31 cellular contexts compared by ENCODE assay signal in genomic region chr11:61505106-61505505, GRCh38. TPM values are rescaled to one million over a fixed set of nuclear protein-coding genes. Genes with fewer than 3 reads are reported as not detected.
"Had no signal": no experiment of that assay in that cellular context is flagged by ENCODE, and none has a peak within 500 bp of the region (broad histone marks: within the 10 kb centered on the region; RNA-seq: fewer than 3 reads in every experiment).

No MANE protein-coding gene starts in this region.

- H3K36me3 ChIP-seq: ascending aorta, brain microvascular endothelial cell, esophagus muscularis mucosa, gastrocnemius medialis, heart right ventricle had no signal

- H3K9me3 ChIP-seq: ascending aorta, esophagus muscularis mucosa, gastrocnemius medialis, heart right ventricle had no signal

- H3K9me3 Mint-ChIP-seq: activated CD4-positive, alpha-beta T cell treated with anti-CD3 and anti-CD28 coated beads, Interleukin-2, amount 10 ng/mL, durations not matched to agents 7 days and 5 days; activated CD8-positive, alpha-beta T cell treated with anti-CD3 and anti-CD28 coated beads for 36 hours; activated naive CD4-positive, alpha-beta T cell treated with anti-CD3 and anti-CD28 coated beads for 36 hours; activated naive CD4-positive, alpha-beta T cell treated with anti-CD3 and anti-CD28 coated beads, Interleukin-2, amount 50 U/mL, for 24 hours; activated naive CD8-positive, alpha-beta T cell treated with anti-CD3 and anti-CD28 coated beads, Interleukin-2, amount 10 ng/mL, durations not matched to agents 7 days and 5 days; activated T-cell treated with anti-CD3 and anti-CD28 coated beads, Interleukin-2, amount 50 U/mL, for 4 hours; activated T-helper 17 cell treated with anti-CD3 and anti-CD28 coated beads, Interleukin-2, amount 50 U/mL, for 72 hours; effector memory CD8-positive, alpha-beta T cell; T-helper 1 cell treated with Interleukin-12 subunit alpha and Interleukin-12 subunit beta and Interleukin-4 antibody, amounts not matched to agents 30 μg/mL and 1 μg/mL, for 36 hours; WTC11 had no signal

- FAIRE-seq: bronchial epithelial cell, colon, TTC549 had no signal

- H3K4me1 ChIP-seq: foreskin keratinocyte had no signal

- H2AFZ ChIP-seq: hepatocyte had no signal

- H3K4me2 ChIP-seq: hepatocyte had no signal

- ATAC-seq: activated CD8-positive, alpha-beta T cell treated with anti-CD3 and anti-CD28 coated beads for 36 hours; activated T-cell treated with anti-CD3 and anti-CD28 coated beads, Interleukin-2, amount 50 U/mL, for 4 hours; activated T-helper 17 cell treated with anti-CD3 and anti-CD28 coated beads, Interleukin-2, amount 50 U/mL, for 72 hours; effector memory CD8-positive, alpha-beta T cell; gastrocnemius medialis; heart right ventricle; WTC11 had no signal

- H3K4me3 ChIP-seq: ascending aorta, esophagus muscularis mucosa, gastrocnemius medialis, heart right ventricle, hepatocyte had no signal

- H3K4me3 Mint-ChIP-seq: activated CD4-positive, alpha-beta T cell treated with anti-CD3 and anti-CD28 coated beads, Interleukin-2, amount 10 ng/mL, durations not matched to agents 7 days and 5 days; activated CD8-positive, alpha-beta T cell treated with anti-CD3 and anti-CD28 coated beads for 36 hours; activated naive CD4-positive, alpha-beta T cell treated with anti-CD3 and anti-CD28 coated beads for 36 hours; activated naive CD4-positive, alpha-beta T cell treated with anti-CD3 and anti-CD28 coated beads, Interleukin-2, amount 50 U/mL, for 24 hours; activated naive CD8-positive, alpha-beta T cell treated with anti-CD3 and anti-CD28 coated beads, Interleukin-2, amount 10 ng/mL, durations not matched to agents 7 days and 5 days; activated T-cell treated with anti-CD3 and anti-CD28 coated beads, Interleukin-2, amount 50 U/mL, for 4 hours; activated T-helper 17 cell treated with anti-CD3 and anti-CD28 coated beads, Interleukin-2, amount 50 U/mL, for 72 hours; effector memory CD8-positive, alpha-beta T cell; T-helper 1 cell treated with Interleukin-12 subunit alpha and Interleukin-12 subunit beta and Interleukin-4 antibody, amounts not matched to agents 30 μg/mL and 1 μg/mL, for 36 hours; WTC11 had no signal

- H3K27ac Mint-ChIP-seq: activated CD4-positive, alpha-beta T cell treated with anti-CD3 and anti-CD28 coated beads, Interleukin-2, amount 10 ng/mL, durations not matched to agents 7 days and 5 days; activated CD8-positive, alpha-beta T cell treated with anti-CD3 and anti-CD28 coated beads for 36 hours; activated naive CD4-positive, alpha-beta T cell treated with anti-CD3 and anti-CD28 coated beads for 36 hours; activated naive CD4-positive, alpha-beta T cell treated with anti-CD3 and anti-CD28 coated beads, Interleukin-2, amount 50 U/mL, for 24 hours; activated naive CD8-positive, alpha-beta T cell treated with anti-CD3 and anti-CD28 coated beads, Interleukin-2, amount 10 ng/mL, durations not matched to agents 7 days and 5 days; activated T-helper 17 cell treated with anti-CD3 and anti-CD28 coated beads, Interleukin-2, amount 50 U/mL, for 72 hours; effector memory CD8-positive, alpha-beta T cell; T-helper 1 cell treated with Interleukin-12 subunit alpha and Interleukin-12 subunit beta and Interleukin-4 antibody, amounts not matched to agents 30 μg/mL and 1 μg/mL, for 36 hours; WTC11 had no signal

- H3K27me3 ChIP-seq: ascending aorta had no signal

- H3K27ac ChIP-seq: ascending aorta, brain microvascular endothelial cell, esophagus muscularis mucosa, foreskin keratinocyte, gastrocnemius medialis, heart right ventricle, hepatocyte, VCaP had no signal

- H3K79me2 ChIP-seq: hepatocyte had no signal

- H3K4me1 Mint-ChIP-seq: activated T-helper 17 cell treated with anti-CD3 and anti-CD28 coated beads, Interleukin-2, amount 50 U/mL, for 72 hours had no signal

- H3K36me3 Mint-ChIP-seq: activated naive CD4-positive, alpha-beta T cell treated with anti-CD3 and anti-CD28 coated beads, Interleukin-2, amount 50 U/mL, for 24 hours; activated naive CD8-positive, alpha-beta T cell treated with anti-CD3 and anti-CD28 coated beads, Interleukin-2, amount 10 ng/mL, durations not matched to agents 7 days and 5 days; WTC11 had no signal

- DNase-seq: activated CD4-positive, alpha-beta T cell treated with anti-CD3 and anti-CD28 coated beads for 1 hour; activated CD4-positive, alpha-beta T cell treated with anti-CD3 and anti-CD28 coated beads for 4 hours; activated CD4-positive, alpha-beta T cell treated with anti-CD3 and anti-CD28 coated beads, Interleukin-2, amount 10 ng/mL, durations not matched to agents 7 days and 5 days; activated CD4-positive, alpha-beta T cell treated with anti-CD3 and anti-CD28 coated beads, Interleukin-2, amount 50 U/mL, for 4 hours; activated CD8-positive, alpha-beta memory T cell treated with anti-CD3 and anti-CD28 coated beads for 24 hours; activated CD8-positive, alpha-beta T cell treated with anti-CD3 and anti-CD28 coated beads for 36 hours; activated effector memory CD4-positive, alpha-beta T cell treated with anti-CD3 and anti-CD28 coated beads, Interleukin-2, amount 50 U/mL, for 16 hours; activated naive CD4-positive, alpha-beta T cell treated with anti-CD3 and anti-CD28 coated beads for 36 hours; activated naive CD8-positive, alpha-beta T cell treated with anti-CD3 and anti-CD28 coated beads, Interleukin-2, amount 10 ng/mL, durations not matched to agents 7 days and 5 days; activated T-cell treated with anti-CD3 and anti-CD28 coated beads, Interleukin-2, amount 50 U/mL, for 4 hours; brain microvascular endothelial cell; cortex of kidney; dermis blood vessel endothelial cell; effector CD4-positive, alpha-beta T cell; effector memory CD8-positive, alpha-beta T cell; erythroblast; foreskin keratinocyte; gastrocnemius medialis; heart right ventricle; T-helper 9 cell had no signal

RNA-seq across cellular contexts. Expression of gene LRRC10B, which starts 3.4 kb away (rescaled TPM):
- total RNA-seq: activated CD4-positive, alpha-beta T cell treated with anti-CD3 and anti-CD28 coated beads, Interleukin-2, amount 10 ng/mL, durations not matched to agents 7 days and 5 days; activated CD8-positive, alpha-beta T cell treated with anti-CD3 and anti-CD28 coated beads for 36 hours; activated naive CD4-positive, alpha-beta T cell treated with anti-CD3 and anti-CD28 coated beads for 36 hours; activated naive CD8-positive, alpha-beta T cell treated with anti-CD3 and anti-CD28 coated beads, Interleukin-2, amount 10 ng/mL, durations not matched to agents 7 days and 5 days; activated T-cell treated with anti-CD3 and anti-CD28 coated beads, Interleukin-2, amount 50 U/mL, for 4 hours; activated T-helper 17 cell treated with anti-CD3 and anti-CD28 coated beads, Interleukin-2, amount 50 U/mL, for 72 hours; bronchial epithelial cell; dermis blood vessel endothelial cell; foreskin keratinocyte had no signal
